In the genomic region with DNA sequence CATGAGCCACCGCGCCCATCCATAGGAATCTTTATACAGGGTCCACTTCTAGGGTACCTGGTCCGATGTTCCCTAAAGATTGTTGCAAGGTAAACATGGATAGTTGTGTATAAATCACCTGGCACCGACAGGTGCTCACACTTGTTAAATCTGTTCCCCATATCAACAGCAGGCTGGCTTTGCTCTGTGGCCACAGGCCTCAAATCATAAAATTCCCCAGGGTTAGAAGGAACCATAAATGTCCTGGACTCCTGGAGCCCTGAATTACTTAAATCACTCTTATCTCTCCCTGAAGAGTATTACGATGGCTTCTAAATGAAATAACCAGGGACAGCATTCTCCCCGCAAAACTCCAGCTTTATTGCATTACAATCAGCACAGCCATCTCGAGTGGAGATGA, we compare ENCODE assay signal across 17 cellular contexts. TPM values are rescaled to one million over a fixed set of nuclear protein-coding genes. Genes with fewer than 3 reads are reported as not detected.
DNase-seq lines count a peak whose midpoint lies in the region; ATAC-seq lines count a peak whose summit lies in the region.
"Had no signal": no experiment of that assay in that cellular context is flagged by ENCODE, and none has a peak within 500 bp of the region (broad histone marks: within the 10 kb centered on the region; RNA-seq: fewer than 3 reads in every experiment).

No MANE protein-coding gene starts in this region.

- DNase-seq in activated CD4-positive, alpha-beta T cell treated with anti-CD3 and anti-CD28 coated beads, Interleukin-2, amount 10 ng/mL, durations not matched to agents 7 days and 5 days = no peak
- no peak for DNase-seq in activated CD4-positive, alpha-beta T cell treated with anti-CD3 and anti-CD28 coated beads for 48 hours
- no peak for DNase-seq in CD4-positive, CD25-positive, alpha-beta regulatory T cell
- DNase-seq in NCI-H524 treated with DMSO at 0.1 percent for 48 hours (lab: John Stamatoyannopoulos, UW) (peak; percentile 22), mesendoderm (no peak), GDM1 (lab: John Stamatoyannopoulos, UW) (no peak)
- DNase-seq in naive thymus-derived CD4-positive, alpha-beta T cell = no peak
- DNase-seq in activated CD4-positive, CD25-positive, alpha-beta regulatory T cell (lab: John Stamatoyannopoulos, UW) = no peak
- DNase-seq: COR-L47, MV-4-11, NCI-H1436, NCI-H2029 treated with DMSO at 0.1 percent for 48 hours had no signal

- H3K9me3 ChIP-seq in CD4-positive, CD25-positive, alpha-beta regulatory T cell (ENCODE audit: control insufficient read depth in 2 of 2, low read length in 2 of 2) = no peaks in the 10 kb centered on the region
- H3K9me3 ChIP-seq in naive thymus-derived CD4-positive, alpha-beta T cell (ENCODE audit: control insufficient read depth in 2 of 3, low read length in 3 of 3) = no peaks in the 10 kb centered on the region

- H4K5ac ChIP-seq in mesendoderm (ENCODE audit: low read length) = no peak overlapping the region

- no peaks in the 10 kb centered on the region for H3K79me2 ChIP-seq in mesendoderm (ENCODE audit: control insufficient read depth, insufficient read depth, low read length)

- peaks cover 6% of the 10 kb centered on the region for H3K36me3 Mint-ChIP-seq in activated CD4-positive, alpha-beta T cell treated with anti-CD3 and anti-CD28 coated beads, Interleukin-2, amount 10 ng/mL, durations not matched to agents 7 days and 5 days (ENCODE audit: low read depth)
- peaks cover 5% of the 10 kb centered on the region for H3K36me3 Mint-ChIP-seq in CD4-positive, CD25-positive, alpha-beta regulatory T cell
- H3K36me3 Mint-ChIP-seq in naive thymus-derived CD4-positive, alpha-beta T cell = peaks cover 0 to 18% (median 0%) of the 10 kb centered on the region in 5 donors

- no peak overlapping the region for H3K9ac ChIP-seq in mesendoderm (ENCODE audit: low read length)

- H3K18ac ChIP-seq in mesendoderm (ENCODE audit: low read length) = no peak overlapping the region

- no peak overlapping the region for H2BK5ac ChIP-seq in mesendoderm (ENCODE audit: low read length)

- no peak overlapping the region for H3K23ac ChIP-seq in mesendoderm (ENCODE audit: low read length)

- H3K9me3 Mint-ChIP-seq in activated CD4-positive, alpha-beta T cell treated with anti-CD3 and anti-CD28 coated beads, Interleukin-2, amount 10 ng/mL, durations not matched to agents 7 days and 5 days = peaks cover 7% of the 10 kb centered on the region
- H3K9me3 Mint-ChIP-seq in CD4-positive, CD25-positive, alpha-beta regulatory T cell = peaks cover 0 to 3% (median 0%) of the 10 kb centered on the region in 7 donors
- H3K9me3 Mint-ChIP-seq in naive thymus-derived CD4-positive, alpha-beta T cell = peaks cover 0 to 8% (median 0%) of the 10 kb centered on the region in 11 donors

- H3K27me3 Mint-ChIP-seq in activated CD4-positive, alpha-beta T cell treated with anti-CD3 and anti-CD28 coated beads, Interleukin-2, amount 10 ng/mL, durations not matched to agents 7 days and 5 days = no peaks in the 10 kb centered on the region
- H3K27me3 Mint-ChIP-seq in CD4-positive, CD25-positive, alpha-beta regulatory T cell = no peaks in the 10 kb centered on the region
- peaks cover 0 to 7% (median 0%) of the 10 kb centered on the region in 5 donors for H3K27me3 Mint-ChIP-seq in naive thymus-derived CD4-positive, alpha-beta T cell

- no peak overlapping the region for H3K4ac ChIP-seq in mesendoderm (ENCODE audit: low read depth, low read length)

- no peak overlapping the region for H2BK15ac ChIP-seq in mesendoderm (replicated peaks; ENCODE audit: low read depth)

- no peak overlapping the region for H2AK5ac ChIP-seq in mesendoderm (ENCODE audit: low read length)

- H3K36me3 ChIP-seq in CD4-positive, CD25-positive, alpha-beta regulatory T cell (ENCODE audit: control insufficient read depth, insufficient read depth, low read length) = no peaks in the 10 kb centered on the region
- H3K36me3 ChIP-seq in naive thymus-derived CD4-positive, alpha-beta T cell (ENCODE audit: control insufficient read depth in 2 of 3, insufficient read depth in 3 of 3, low read length in 3 of 3) = no peaks in the 10 kb centered on the region
- H3K36me3 ChIP-seq in mesendoderm (ENCODE audit: control insufficient read depth, insufficient read depth, low read length) = no peaks in the 10 kb centered on the region

- intact Hi-C loops in naive thymus-derived CD4-positive, alpha-beta T cell (cut with micrococcal nuclease) = loop anchor here in 1 of 2 donors (1.0 kb wide), 1 partner anchor 24 kb away; a partner anchor contains a TSS

- H3K27me3 ChIP-seq in CD4-positive, CD25-positive, alpha-beta regulatory T cell (ENCODE audit: control insufficient read depth, insufficient read depth, low read length) = no peaks in the 10 kb centered on the region
- no peaks in the 10 kb centered on the region for H3K27me3 ChIP-seq in naive thymus-derived CD4-positive, alpha-beta T cell (ENCODE audit: control insufficient read depth in 2 of 2, insufficient read depth in 2 of 2, low read length in 2 of 2)
- H3K27me3 ChIP-seq in mesendoderm (ENCODE audit: insufficient read depth, low read length, poor library complexity) = no peaks in the 10 kb centered on the region

- CTCF ChIA-PET in activated CD4-positive, alpha-beta T cell treated with anti-CD3 and anti-CD28 coated beads, Interleukin-2, amount 10 ng/mL, durations not matched to agents 7 days and 5 days (lab: Charles Lee) = interaction anchor here (0.7 to 1.5 kb wide), 2 partner anchors 16 to 235 kb away, joined by 3 to 5 read pairs; no protein-coding TSS in a partner anchor
- CTCF ChIA-PET in naive thymus-derived CD4-positive, alpha-beta T cell (lab: Charles Lee) = interaction anchor here (0.6 kb wide), 1 partner anchor 87 kb away, joined by 4 read pairs; no protein-coding TSS in a partner anchor

- no peak overlapping the region for H3K27ac ChIP-seq in CD4-positive, CD25-positive, alpha-beta regulatory T cell (ENCODE audit: insufficient read depth, low read length, poor library complexity, severe bottlenecking)
- H3K27ac ChIP-seq in naive thymus-derived CD4-positive, alpha-beta T cell (ENCODE audit: low read depth, low read length) = no peak overlapping the region
- H3K27ac ChIP-seq in mesendoderm (ENCODE audit: low read depth, low read length) = no peak overlapping the region

- no peak overlapping the region for H3K4me2 ChIP-seq in mesendoderm (ENCODE audit: low read length)

- H2BK120ac ChIP-seq in mesendoderm (ENCODE audit: low read depth, low read length) = no peak overlapping the region

- no CpG with 5 or more reads among the region's 7 CpGs for WGBS in mesendoderm (ENCODE audit: extremely low coverage, insufficient coverage, low lambda C conversion rate)

- H4K8ac ChIP-seq in mesendoderm (ENCODE audit: low read depth, low read length) = no peak overlapping the region

- H3K4me3 ChIP-seq in CD4-positive, CD25-positive, alpha-beta regulatory T cell (ENCODE audit: low read depth, low read length) = peak overlapping the region; percentile 68
- no peak overlapping the region for H3K4me3 ChIP-seq in naive thymus-derived CD4-positive, alpha-beta T cell (ENCODE audit: low read length)
- no peak overlapping the region for H3K4me3 ChIP-seq in mesendoderm (ENCODE audit: low read length)
- H3K4me3 ChIP-seq: K562 had no signal

- ATAC-seq in CD4-positive, CD25-positive, alpha-beta regulatory T cell (ENCODE audit: low read depth in 2 of 2) = no peak
- ATAC-seq in naive thymus-derived CD4-positive, alpha-beta T cell = no peak
- ATAC-seq: K562, Panc1 had no signal

- peaks cover 14% of the 10 kb centered on the region for H3K4me1 ChIP-seq in CD4-positive, CD25-positive, alpha-beta regulatory T cell (ENCODE audit: control insufficient read depth, insufficient read depth, low read length, poor library complexity, severe bottlenecking)
- peaks cover 11 to 14% of the 10 kb centered on the region in 2 donors for H3K4me1 ChIP-seq in naive thymus-derived CD4-positive, alpha-beta T cell (ENCODE audit: control insufficient read depth in 2 of 2, insufficient read depth in 2 of 2, low read length in 2 of 2)
- no peaks in the 10 kb centered on the region for H3K4me1 ChIP-seq in mesendoderm (ENCODE audit: control insufficient read depth, low read depth, low read length)

- POLR2A ChIA-PET in activated CD4-positive, alpha-beta T cell treated with anti-CD3 and anti-CD28 coated beads, Interleukin-2, amount 10 ng/mL, durations not matched to agents 7 days and 5 days (lab: Charles Lee) = no interaction called here
- POLR2A ChIA-PET in naive thymus-derived CD4-positive, alpha-beta T cell (lab: Charles Lee) = interaction anchor here (1.3 to 2.6 kb wide), 2 partner anchors 14 to 17 kb away, joined by 4 to 10 read pairs; no protein-coding TSS in a partner anchor

- H3K4me3 Mint-ChIP-seq in activated CD4-positive, alpha-beta T cell treated with anti-CD3 and anti-CD28 coated beads, Interleukin-2, amount 10 ng/mL, durations not matched to agents 7 days and 5 days = no peak overlapping the region
- H3K4me3 Mint-ChIP-seq in CD4-positive, CD25-positive, alpha-beta regulatory T cell = peak overlapping the region in 3 of 4 donors; percentile 44 to 78 (median 67)
- peak overlapping the region in 6 of 10 donors; percentile 36 to 74 (median 67) for H3K4me3 Mint-ChIP-seq in naive thymus-derived CD4-positive, alpha-beta T cell

- H3K4me1 Mint-ChIP-seq in activated CD4-positive, alpha-beta T cell treated with anti-CD3 and anti-CD28 coated beads, Interleukin-2, amount 10 ng/mL, durations not matched to agents 7 days and 5 days = peaks cover 29% of the 10 kb centered on the region
- H3K4me1 Mint-ChIP-seq in CD4-positive, CD25-positive, alpha-beta regulatory T cell = peaks cover 14 to 41% (median 19%) of the 10 kb centered on the region in 4 donors
- peaks cover 15 to 35% (median 22%) of the 10 kb centered on the region in 7 donors for H3K4me1 Mint-ChIP-seq in naive thymus-derived CD4-positive, alpha-beta T cell

- H3K56ac ChIP-seq in mesendoderm (ENCODE audit: low read length) = no peak overlapping the region

- no peaks in the 10 kb centered on the region for H3K79me1 ChIP-seq in mesendoderm (ENCODE audit: low read length)

- H3K27ac Mint-ChIP-seq in activated CD4-positive, alpha-beta T cell treated with anti-CD3 and anti-CD28 coated beads, Interleukin-2, amount 10 ng/mL, durations not matched to agents 7 days and 5 days = peak overlapping the region; percentile 78
- peak overlapping the region; percentile 83 to 92 (median 87) for H3K27ac Mint-ChIP-seq in CD4-positive, CD25-positive, alpha-beta regulatory T cell
- peak overlapping the region in 8 of 9 donors; percentile 39 to 92 (median 80) for H3K27ac Mint-ChIP-seq in naive thymus-derived CD4-positive, alpha-beta T cell

RNA-seq across cellular contexts. Expression of a gene that starts 23.0 kb away (rescaled TPM):
- under 1 TPM in 1 of 2 experiments, not detected in 1; 0.62 TPM for total RNA-seq in activated CD4-positive, alpha-beta T cell treated with anti-CD3 and anti-CD28 coated beads, Interleukin-2, amount 10 ng/mL, durations not matched to agents 7 days and 5 days
- not detected for total RNA-seq in CD4-positive, CD25-positive, alpha-beta regulatory T cell
- 1 to 10 TPM in 2 of 4 donors, under 1 TPM in 1, not detected in 1; 0.73 to 1.8 (median 1.6) TPM for polyA plus RNA-seq in CD4-positive, CD25-positive, alpha-beta regulatory T cell
- 1 to 10 TPM in 1 of 5 experiments, under 1 TPM in 1, not detected in 3; 0.92 to 1.2 TPM for total RNA-seq in naive thymus-derived CD4-positive, alpha-beta T cell
- polyA plus RNA-seq in naive thymus-derived CD4-positive, alpha-beta T cell = not detected
- polyA plus RNA-seq in mesendoderm (2013, experiment 1 of 2) = not detected
- polyA plus RNA-seq in mesendoderm (2013, experiment 2 of 2) = 0.11 TPM
- total RNA-seq: A172, Daoy, H1, K562 had no signal
- polyA plus RNA-seq: H1, K562 had no signal
